ENCODE assay signal across 1 cellular context in the genomic region with DNA sequence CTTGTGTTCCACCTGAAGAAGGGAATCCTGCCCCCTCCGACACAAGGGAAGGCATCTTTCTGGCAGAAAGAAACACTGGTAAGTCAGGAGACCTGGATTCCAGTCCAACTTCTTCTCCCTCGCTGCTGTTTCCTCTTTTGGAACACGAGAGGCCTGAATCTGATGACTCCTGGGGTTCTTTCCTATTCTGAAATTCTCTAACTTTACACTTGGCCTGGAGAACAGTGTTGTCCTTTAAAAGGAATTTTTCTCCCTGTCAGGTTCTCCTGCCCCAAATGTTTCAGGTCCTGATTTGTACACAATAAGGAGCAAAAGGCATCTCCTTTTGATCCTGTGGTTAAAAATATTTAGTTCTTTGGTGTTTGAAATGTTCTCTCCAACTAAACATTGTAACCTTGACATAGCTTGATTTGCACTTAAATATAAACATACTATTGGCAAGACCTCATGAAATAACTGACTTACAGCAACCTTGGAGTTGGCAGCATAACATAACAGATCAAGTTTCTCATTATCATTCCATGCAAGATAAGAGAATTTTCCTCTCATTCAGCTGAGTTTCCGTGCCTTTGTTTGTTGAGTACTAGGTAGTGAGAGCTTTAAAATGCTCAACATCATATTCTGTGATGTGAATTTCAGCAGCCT.
TF ChIP-seq lines count a peak whose summit lies in the region.

No MANE protein-coding gene starts in this region.

TF ChIP-seq in liver, 16 proteins besides CTCF, POLR2A, EP300 and RAD21 (continued from another document):
- TF ChIP-seq, protein P1, sequence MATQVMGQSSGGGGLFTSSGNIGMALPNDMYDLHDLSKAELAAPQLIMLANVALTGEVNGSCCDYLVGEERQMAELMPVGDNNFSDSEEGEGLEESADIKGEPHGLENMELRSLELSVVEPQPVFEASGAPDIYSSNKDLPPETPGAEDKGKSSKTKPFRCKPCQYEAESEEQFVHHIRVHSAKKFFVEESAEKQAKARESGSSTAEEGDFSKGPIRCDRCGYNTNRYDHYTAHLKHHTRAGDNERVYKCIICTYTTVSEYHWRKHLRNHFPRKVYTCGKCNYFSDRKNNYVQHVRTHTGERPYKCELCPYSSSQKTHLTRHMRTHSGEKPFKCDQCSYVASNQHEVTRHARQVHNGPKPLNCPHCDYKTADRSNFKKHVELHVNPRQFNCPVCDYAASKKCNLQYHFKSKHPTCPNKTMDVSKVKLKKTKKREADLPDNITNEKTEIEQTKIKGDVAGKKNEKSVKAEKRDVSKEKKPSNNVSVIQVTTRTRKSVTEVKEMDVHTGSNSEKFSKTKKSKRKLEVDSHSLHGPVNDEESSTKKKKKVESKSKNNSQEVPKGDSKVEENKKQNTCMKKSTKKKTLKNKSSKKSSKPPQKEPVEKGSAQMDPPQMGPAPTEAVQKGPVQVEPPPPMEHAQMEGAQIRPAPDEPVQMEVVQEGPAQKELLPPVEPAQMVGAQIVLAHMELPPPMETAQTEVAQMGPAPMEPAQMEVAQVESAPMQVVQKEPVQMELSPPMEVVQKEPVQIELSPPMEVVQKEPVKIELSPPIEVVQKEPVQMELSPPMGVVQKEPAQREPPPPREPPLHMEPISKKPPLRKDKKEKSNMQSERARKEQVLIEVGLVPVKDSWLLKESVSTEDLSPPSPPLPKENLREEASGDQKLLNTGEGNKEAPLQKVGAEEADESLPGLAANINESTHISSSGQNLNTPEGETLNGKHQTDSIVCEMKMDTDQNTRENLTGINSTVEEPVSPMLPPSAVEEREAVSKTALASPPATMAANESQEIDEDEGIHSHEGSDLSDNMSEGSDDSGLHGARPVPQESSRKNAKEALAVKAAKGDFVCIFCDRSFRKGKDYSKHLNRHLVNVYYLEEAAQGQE (IDR thresholded peaks at IDR 0.05), result no peak
